Comparison of ENCODE assay signal across 21 cellular contexts in the genomic region with DNA sequence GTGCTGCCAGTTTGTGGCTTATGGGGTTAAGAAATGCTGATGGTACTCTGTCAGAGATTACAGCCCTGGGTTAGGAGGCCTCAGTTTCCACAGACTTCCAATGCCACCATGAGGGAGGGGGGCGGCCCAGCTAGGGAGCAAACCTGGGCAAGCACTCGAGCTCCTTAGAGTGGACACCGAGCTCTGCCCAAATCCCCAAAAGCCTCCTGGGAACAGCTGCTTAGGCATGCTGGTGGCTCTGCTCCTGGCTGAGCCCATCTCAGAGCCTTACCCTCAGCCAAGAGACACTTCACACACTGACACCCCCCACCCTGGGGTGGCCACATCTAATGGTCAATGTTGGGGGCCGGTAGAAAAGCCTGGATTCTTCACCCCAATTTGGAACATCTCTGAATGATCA.
"Had no signal": no experiment of that assay in that cellular context is flagged by ENCODE, and none has a peak within 500 bp of the region (broad histone marks: within the 10 kb centered on the region; RNA-seq: fewer than 3 reads in every experiment).

No MANE protein-coding gene starts in this region.

- H3K36me3 ChIP-seq: breast epithelium, left lung, lower lobe of right lung, pancreas, thoracic aorta had no signal

- H3K4me3 ChIP-seq: breast epithelium, left lung, lower lobe of right lung, pancreas, psoas muscle, thoracic aorta had no signal

- DNase-seq: activated CD4-positive, alpha-beta memory T cell treated with anti-CD3 and anti-CD28 coated beads for 36 hours; activated CD4-positive, alpha-beta T cell treated with anti-CD3 and anti-CD28 coated beads, Interleukin-2, amount 10 ng/mL, durations not matched to agents 24 days and 14 days; activated CD4-positive, CD25-positive, alpha-beta regulatory T cell treated with anti-CD3 and anti-CD28 coated beads, Interleukin-2, amount 50 U/mL, for 72 hours; activated CD8-positive, alpha-beta memory T cell treated with anti-CD3 and anti-CD28 coated beads, Interleukin-2, amount 10 ng/mL, durations not matched to agents 7 days and 5 days; activated gamma-delta T cell; activated naive CD8-positive, alpha-beta T cell treated with anti-CD3 and anti-CD28 coated beads, Interleukin-2, amount 50 U/mL, for 24 hours; central memory CD4-positive, alpha-beta T cell; effector CD8-positive, alpha-beta T cell; left lung; lower lobe of right lung; mesenchymal stem cell; natural killer cell; pancreas; psoas muscle; right cardiac atrium; stimulated activated CD4-positive, alpha-beta T cell treated with anti-CD3 and anti-CD28 coated beads, Interleukin-2, amount 100 ng/mL, for 48 hours; T-helper 2 cell; trophoblast cell had no signal

- H3K4me1 ChIP-seq: breast epithelium, pancreas, psoas muscle had no signal

- H3K27me3 ChIP-seq: breast epithelium, pancreas had no signal

- H3K9me3 ChIP-seq: breast epithelium, left lung, lower lobe of right lung, pancreas, psoas muscle, thoracic aorta had no signal

- ATAC-seq: activated CD8-positive, alpha-beta memory T cell treated with anti-CD3 and anti-CD28 coated beads, Interleukin-2, amount 10 ng/mL, durations not matched to agents 7 days and 5 days; activated naive CD8-positive, alpha-beta T cell treated with anti-CD3 and anti-CD28 coated beads, Interleukin-2, amount 50 U/mL, for 24 hours; left lung; lower lobe of right lung; pancreas; right cardiac atrium; SK-N-SH treated with all-trans-retinoic acid at 6 μM for 48 hours had no signal

- H3K27ac ChIP-seq: breast epithelium, left lung, lower lobe of right lung, pancreas, psoas muscle, thoracic aorta had no signal
